ENCODE assay signal across 8 cellular contexts in the genomic region with DNA sequence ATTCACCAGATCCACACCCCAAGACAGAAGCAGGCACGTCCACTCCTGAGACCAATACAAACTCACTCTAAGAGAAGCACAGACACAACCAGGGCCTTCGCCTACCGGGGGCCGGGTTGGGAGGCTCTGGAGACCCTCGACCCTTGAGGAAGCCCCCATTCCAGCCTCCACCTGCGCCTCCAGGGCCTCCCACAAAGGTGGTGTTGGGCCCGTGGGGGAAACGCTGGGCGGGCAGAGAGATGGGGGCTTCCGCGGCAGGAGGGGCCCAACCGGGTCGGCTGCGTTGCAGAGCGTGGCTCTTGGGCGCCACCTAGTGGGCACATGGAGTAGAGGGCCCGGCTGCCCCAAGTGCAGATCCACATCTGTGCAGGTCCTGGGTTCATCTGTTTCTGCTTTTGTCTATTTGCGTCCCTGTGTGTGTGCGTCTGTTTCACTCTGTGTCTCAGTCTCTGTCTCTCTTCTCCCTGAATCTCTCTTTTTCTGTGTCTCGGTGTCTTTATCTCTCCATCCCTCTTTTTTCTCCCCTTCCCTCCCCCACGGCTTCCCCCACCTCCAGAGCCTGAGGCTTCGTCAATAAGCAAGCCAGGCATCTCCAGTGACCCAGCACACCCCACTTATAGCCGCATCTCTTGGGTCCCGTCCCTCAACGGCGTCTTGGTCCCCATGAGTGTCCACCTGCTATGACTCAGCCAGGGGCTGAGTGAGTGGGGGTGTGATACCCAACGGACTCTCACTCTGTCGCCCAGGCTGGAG. TPM values are rescaled to one million over a fixed set of nuclear protein-coding genes. Genes with fewer than 3 reads are reported as not detected.
A peak's percentile ranks its signal among the peaks of the same experiment; 100 is the strongest.
DNase-seq lines count a peak whose midpoint lies in the region; ATAC-seq and TF ChIP-seq lines count a peak whose summit lies in the region.

No MANE protein-coding gene starts in this region.

- peak; percentile 89 for ATAC-seq in activated CD4-positive, alpha-beta T cell treated with anti-CD3 and anti-CD28 coated beads for 36 hours
- no peak for ATAC-seq in HG03457 (IDR thresholded peaks at IDR 0.05; ENCODE audit: unreplicated experiment)

- H3K9ac ChIP-seq in liver (ENCODE audit: low read depth in 1 of 2, low read length in 2 of 2): no peak overlapping the region

- TF ChIP-seq RAD21 in liver (IDR thresholded peaks at IDR 0.05): peak; percentile 85

- H3K36me3 ChIP-seq in liver (ENCODE audit: control insufficient read depth in 4 of 4, insufficient read depth in 3 of 4, low read depth in 1 of 4, low read length in 3 of 4): no peaks in the 10 kb centered on the region

- no peaks in the 10 kb centered on the region for H3K9me3 ChIP-seq in liver (ENCODE audit: control insufficient read depth in 4 of 4, low read length in 3 of 4)

- no peaks in the 10 kb centered on the region for H3K27me3 ChIP-seq in liver (ENCODE audit: control insufficient read depth in 4 of 4, insufficient read depth in 4 of 4, low read length in 3 of 4)

- DNase-seq in NCI-H2081 (lab: John Stamatoyannopoulos, UW): peak; percentile 48 to 50
- DNase-seq in NCI-H2081 treated with DMSO at 0.1 percent for 48 hours (lab: John Stamatoyannopoulos, UW): no peak
- peak; percentile 33 for DNase-seq in NCI-H2196 treated with DMSO at 0.1 percent for 48 hours (lab: John Stamatoyannopoulos, UW; ENCODE audit: unreplicated experiment)
- peak; percentile 85 for DNase-seq in activated CD4-positive, alpha-beta T cell treated with anti-CD3 and anti-CD28 coated beads for 36 hours
- DNase-seq in chondrocyte (ENCODE audit: low spot score): no peak
- DNase-seq in stimulated activated CD4-positive, alpha-beta T cell treated with anti-CD3 and anti-CD28 coated beads, TNF-alpha, amount 100 ng/mL, for 4 hours (ENCODE audit: low read depth in 3 of 3): peak; percentile 37 to 57 (median 47)

- H3K36me3 Mint-ChIP-seq in activated CD4-positive, alpha-beta T cell treated with anti-CD3 and anti-CD28 coated beads for 36 hours (ENCODE audit: low read depth): no peaks in the 10 kb centered on the region
- no peaks in the 10 kb centered on the region for H3K36me3 Mint-ChIP-seq in chondrocyte (ENCODE audit: low read depth)

- CTCF ChIA-PET in activated CD4-positive, alpha-beta T cell treated with anti-CD3 and anti-CD28 coated beads for 36 hours (lab: Charles Lee): interaction anchor here (0.6 kb wide), 1 partner anchor 234 kb away, joined by 3 read pairs; no protein-coding TSS in a partner anchor

- no peak overlapping the region for H3K27ac ChIP-seq in liver (ENCODE audit: low read depth in 1 of 2, low read length in 2 of 2)

- H3K27ac Mint-ChIP-seq in activated CD4-positive, alpha-beta T cell treated with anti-CD3 and anti-CD28 coated beads for 36 hours: no peak overlapping the region
- H3K27ac Mint-ChIP-seq in chondrocyte (ENCODE audit: unreplicated experiment): no peak overlapping the region

- POLR2A ChIA-PET in activated CD4-positive, alpha-beta T cell treated with anti-CD3 and anti-CD28 coated beads for 36 hours (lab: Charles Lee): no interaction called here

- H3K9me3 Mint-ChIP-seq in activated CD4-positive, alpha-beta T cell treated with anti-CD3 and anti-CD28 coated beads for 36 hours (ENCODE audit: low read depth): no peaks in the 10 kb centered on the region
- no peaks in the 10 kb centered on the region for H3K9me3 Mint-ChIP-seq in chondrocyte (ENCODE audit: low read depth)

- H3K4me3 ChIP-seq in liver (ENCODE audit: low read depth in 1 of 3, low read length in 3 of 3): no peak overlapping the region

- WGBS in liver: 23% methylated on average over 28 of the region's 28 CpGs

- H3K4me3 Mint-ChIP-seq in activated CD4-positive, alpha-beta T cell treated with anti-CD3 and anti-CD28 coated beads for 36 hours: no peak overlapping the region
- H3K4me3 Mint-ChIP-seq in chondrocyte (ENCODE audit: unreplicated experiment): peak overlapping the region; percentile 37

- H3K4me1 Mint-ChIP-seq in activated CD4-positive, alpha-beta T cell treated with anti-CD3 and anti-CD28 coated beads for 36 hours: peaks cover 8% of the 10 kb centered on the region
- peaks cover 26% of the 10 kb centered on the region for H3K4me1 Mint-ChIP-seq in chondrocyte (ENCODE audit: low read depth)

- no peaks in the 10 kb centered on the region for H3K27me3 Mint-ChIP-seq in activated CD4-positive, alpha-beta T cell treated with anti-CD3 and anti-CD28 coated beads for 36 hours
- H3K27me3 Mint-ChIP-seq in chondrocyte (ENCODE audit: low read depth): no peaks in the 10 kb centered on the region

- TF ChIP-seq CTCF in chondrocyte (IDR thresholded peaks at IDR 0.05): peak; percentile 98
- TF ChIP-seq CTCF in liver (IDR thresholded peaks at IDR 0.05; ENCODE audit: low read depth, low read length, missing input control): peak; percentile 95

- intact Hi-C loops in activated CD4-positive, alpha-beta T cell treated with anti-CD3 and anti-CD28 coated beads for 36 hours (cut with DNase I, micrococcal nuclease): loop anchor here in 1 of 2 experiments (1.0 to 10.0 kb wide), 5 partner anchors 29 to 529 kb away; no protein-coding TSS in a partner anchor

- peaks cover 0 to 5% (median 2%) of the 10 kb centered on the region in 4 donors for H3K4me1 ChIP-seq in liver (ENCODE audit: control insufficient read depth in 4 of 4, insufficient read depth in 4 of 4, low read length in 3 of 4)

TF ChIP-seq in liver, 16 proteins besides CTCF, POLR2A, EP300 and RAD21:
- no peak for TF ChIP-seq FOXA2 (IDR thresholded peaks at IDR 0.05)
- no peak for TF ChIP-seq SP1 (IDR thresholded peaks at IDR 0.05)
- TF ChIP-seq, protein P1, sequence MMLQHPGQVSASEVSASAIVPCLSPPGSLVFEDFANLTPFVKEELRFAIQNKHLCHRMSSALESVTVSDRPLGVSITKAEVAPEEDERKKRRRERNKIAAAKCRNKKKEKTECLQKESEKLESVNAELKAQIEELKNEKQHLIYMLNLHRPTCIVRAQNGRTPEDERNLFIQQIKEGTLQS (IDR thresholded peaks at IDR 0.05): no peak
- no peak for TF ChIP-seq YY1 (IDR thresholded peaks at IDR 0.05)
- no peak for TF ChIP-seq MAX (IDR thresholded peaks at IDR 0.05)
- no peak for TF ChIP-seq HNF4A (conservative IDR thresholded peaks at IDR 0.05)
- TF ChIP-seq NR2F2 (IDR thresholded peaks at IDR 0.05): no peak

RNA-seq across cellular contexts. Expression of gene TINCR, which starts 10.5 kb away (rescaled TPM):
- total RNA-seq in activated CD4-positive, alpha-beta T cell treated with anti-CD3 and anti-CD28 coated beads for 36 hours: under 1 TPM; 0.23 to 0.27 TPM
- total RNA-seq in chondrocyte (1.7 to 17.0 TPM (median 2.0 TPM) in 3 replicates), liver (under 1 TPM in 1 of 2 donors, not detected in 1; 0.05 TPM)
- under 1 TPM in 1 of 2 donors, not detected in 1; 0.08 TPM for polyA plus RNA-seq in liver

RNA-seq across cellular contexts. Expression of gene SAFB2, which starts 44.3 kb away (rescaled TPM):
- total RNA-seq in activated CD4-positive, alpha-beta T cell treated with anti-CD3 and anti-CD28 coated beads for 36 hours: 10 to 100 TPM; 65.0 to 78.6 TPM
- total RNA-seq in chondrocyte (48.2 to 62.7 TPM (median 49.2 TPM) in 3 replicates), liver (10 to 100 TPM; 25.8 to 57.8 TPM)
- polyA plus RNA-seq in liver: 10 to 100 TPM; 18.7 to 31.2 TPM

RNA-seq across cellular contexts. Expression of gene SAFB, which starts 44.6 kb away (rescaled TPM):
- 100 to 1,000 TPM; 100 to 118 TPM for total RNA-seq in activated CD4-positive, alpha-beta T cell treated with anti-CD3 and anti-CD28 coated beads for 36 hours
- total RNA-seq in chondrocyte: 56.6 to 77.1 TPM (median 58.3 TPM) in 3 replicates
- 10 to 100 TPM; 52.1 to 65.0 TPM for total RNA-seq in liver
- 10 to 100 TPM; 16.5 to 24.8 TPM for polyA plus RNA-seq in liver

Comparison
In these comparisons a context has a peak if more than half of its experiments do, and no peak if none do; other contexts are left out.
1. DNase-seq: peak in NCI-H2081 (2 of 2), NCI-H2196 treated with DMSO at 0.1 percent for 48 hours (single experiment), activated CD4-positive, alpha-beta T cell treated with anti-CD3 and anti-CD28 coated beads for 36 hours (single experiment) and stimulated activated CD4-positive, alpha-beta T cell treated with anti-CD3 and anti-CD28 coated beads, TNF-alpha, amount 100 ng/mL, for 4 hours (3 of 3); none in NCI-H2081 treated with DMSO at 0.1 percent for 48 hours (single experiment) and chondrocyte (single experiment).